Comparison of ENCODE assay signal across 1 cellular context in the genomic region with DNA sequence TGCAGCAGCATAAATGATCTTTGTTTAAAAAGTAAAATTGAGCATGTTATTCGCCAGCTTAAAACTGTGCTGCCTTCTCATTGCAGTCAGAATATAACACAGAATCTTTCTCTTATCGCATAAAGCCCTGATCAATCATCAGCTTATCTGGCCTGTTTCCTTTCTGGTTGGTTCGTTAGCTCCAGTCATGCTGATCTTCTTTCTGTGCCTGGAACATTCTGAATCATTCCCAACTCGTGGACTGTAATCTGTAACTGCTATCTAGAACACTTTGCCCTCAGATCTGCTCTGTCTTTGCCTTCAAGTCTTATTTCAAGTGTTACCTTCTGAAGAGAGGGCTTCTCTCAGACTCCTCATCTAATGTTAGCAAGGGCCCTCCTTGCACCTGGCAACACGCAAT.
TF ChIP-seq lines count a peak whose summit lies in the region.

No MANE protein-coding gene starts in this region.

TF ChIP-seq in K562, 482 proteins besides CTCF, POLR2A, EP300 and RAD21 (continued from another document and continues in another):
- TF ChIP-seq ZBTB40 (IDR thresholded peaks at IDR 0.05), result no peak
- TF ChIP-seq ZBTB40 (CRISPR knock-in tag; IDR thresholded peaks at IDR 0.05), result no peak
- no peak for TF ChIP-seq CBX3 (IDR thresholded peaks at IDR 0.05; ENCODE audit: borderline replicate concordance in 1 of 2, low read length in 2 of 2)
- TF ChIP-seq FOXJ3 (CRISPR knock-in tag; IDR thresholded peaks at IDR 0.05), result no peak
- no peak for TF ChIP-seq C11orf30 (IDR thresholded peaks at IDR 0.05; ENCODE audit: low read depth)
- TF ChIP-seq FOXA1 (IDR thresholded peaks at IDR 0.05; ENCODE audit: borderline replicate concordance), result no peak
- TF ChIP-seq, protein P1, sequence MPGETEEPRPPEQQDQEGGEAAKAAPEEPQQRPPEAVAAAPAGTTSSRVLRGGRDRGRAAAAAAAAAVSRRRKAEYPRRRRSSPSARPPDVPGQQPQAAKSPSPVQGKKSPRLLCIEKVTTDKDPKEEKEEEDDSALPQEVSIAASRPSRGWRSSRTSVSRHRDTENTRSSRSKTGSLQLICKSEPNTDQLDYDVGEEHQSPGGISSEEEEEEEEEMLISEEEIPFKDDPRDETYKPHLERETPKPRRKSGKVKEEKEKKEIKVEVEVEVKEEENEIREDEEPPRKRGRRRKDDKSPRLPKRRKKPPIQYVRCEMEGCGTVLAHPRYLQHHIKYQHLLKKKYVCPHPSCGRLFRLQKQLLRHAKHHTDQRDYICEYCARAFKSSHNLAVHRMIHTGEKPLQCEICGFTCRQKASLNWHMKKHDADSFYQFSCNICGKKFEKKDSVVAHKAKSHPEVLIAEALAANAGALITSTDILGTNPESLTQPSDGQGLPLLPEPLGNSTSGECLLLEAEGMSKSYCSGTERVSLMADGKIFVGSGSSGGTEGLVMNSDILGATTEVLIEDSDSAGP (CRISPR knock-in tag; IDR thresholded peaks at IDR 0.05), result no peak
- TF ChIP-seq PHF21A (IDR thresholded peaks at IDR 0.05; ENCODE audit: borderline replicate concordance, low read depth), result no peak
- no peak for TF ChIP-seq ZNF133 (CRISPR knock-in tag; IDR thresholded peaks at IDR 0.05)
- no peak for TF ChIP-seq SMARCA5 (IDR thresholded peaks at IDR 0.05)
- TF ChIP-seq PTBP1 (IDR thresholded peaks at IDR 0.05; ENCODE audit: low read depth, low read length), result no peak
- no peak for TF ChIP-seq EGR1 (conservative IDR thresholded peaks at IDR 0.05)
- no peak for TF ChIP-seq ELF1 (tag; IDR thresholded peaks at IDR 0.05)
- no peak for TF ChIP-seq ZHX1 (conservative IDR thresholded peaks at IDR 0.05; ENCODE audit: low read length)
- no peak for TF ChIP-seq MCM2 (IDR thresholded peaks at IDR 0.05; ENCODE audit: low read depth)
- no peak for TF ChIP-seq ZNF175 (CRISPR knock-in tag; IDR thresholded peaks at IDR 0.05; ENCODE audit: low read depth)
- TF ChIP-seq, protein P2, sequence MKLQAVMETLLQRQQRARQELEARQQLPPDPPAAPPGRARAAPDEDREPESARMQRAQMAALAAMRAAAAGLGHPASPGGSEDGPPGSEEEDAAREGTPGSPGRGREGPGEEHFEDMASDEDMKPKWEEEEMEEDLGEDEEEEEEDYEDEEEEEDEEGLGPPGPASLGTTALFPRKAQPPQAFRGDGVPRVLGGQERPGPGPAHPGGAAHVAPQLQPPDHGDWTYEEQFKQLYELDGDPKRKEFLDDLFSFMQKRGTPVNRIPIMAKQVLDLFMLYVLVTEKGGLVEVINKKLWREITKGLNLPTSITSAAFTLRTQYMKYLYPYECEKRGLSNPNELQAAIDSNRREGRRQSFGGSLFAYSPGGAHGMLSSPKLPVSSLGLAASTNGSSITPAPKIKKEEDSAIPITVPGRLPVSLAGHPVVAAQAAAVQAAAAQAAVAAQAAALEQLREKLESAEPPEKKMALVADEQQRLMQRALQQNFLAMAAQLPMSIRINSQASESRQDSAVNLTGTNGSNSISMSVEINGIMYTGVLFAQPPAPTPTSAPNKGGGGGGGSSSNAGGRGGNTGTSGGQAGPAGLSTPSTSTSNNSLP (IDR thresholded peaks at IDR 0.05; ENCODE audit: borderline replicate concordance, low read depth, low read length), result no peak
- TF ChIP-seq, protein P3, sequence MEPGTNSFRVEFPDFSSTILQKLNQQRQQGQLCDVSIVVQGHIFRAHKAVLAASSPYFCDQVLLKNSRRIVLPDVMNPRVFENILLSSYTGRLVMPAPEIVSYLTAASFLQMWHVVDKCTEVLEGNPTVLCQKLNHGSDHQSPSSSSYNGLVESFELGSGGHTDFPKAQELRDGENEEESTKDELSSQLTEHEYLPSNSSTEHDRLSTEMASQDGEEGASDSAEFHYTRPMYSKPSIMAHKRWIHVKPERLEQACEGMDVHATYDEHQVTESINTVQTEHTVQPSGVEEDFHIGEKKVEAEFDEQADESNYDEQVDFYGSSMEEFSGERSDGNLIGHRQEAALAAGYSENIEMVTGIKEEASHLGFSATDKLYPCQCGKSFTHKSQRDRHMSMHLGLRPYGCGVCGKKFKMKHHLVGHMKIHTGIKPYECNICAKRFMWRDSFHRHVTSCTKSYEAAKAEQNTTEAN (CRISPR knock-in tag; IDR thresholded peaks at IDR 0.05), result no peak
- TF ChIP-seq, protein P4, sequence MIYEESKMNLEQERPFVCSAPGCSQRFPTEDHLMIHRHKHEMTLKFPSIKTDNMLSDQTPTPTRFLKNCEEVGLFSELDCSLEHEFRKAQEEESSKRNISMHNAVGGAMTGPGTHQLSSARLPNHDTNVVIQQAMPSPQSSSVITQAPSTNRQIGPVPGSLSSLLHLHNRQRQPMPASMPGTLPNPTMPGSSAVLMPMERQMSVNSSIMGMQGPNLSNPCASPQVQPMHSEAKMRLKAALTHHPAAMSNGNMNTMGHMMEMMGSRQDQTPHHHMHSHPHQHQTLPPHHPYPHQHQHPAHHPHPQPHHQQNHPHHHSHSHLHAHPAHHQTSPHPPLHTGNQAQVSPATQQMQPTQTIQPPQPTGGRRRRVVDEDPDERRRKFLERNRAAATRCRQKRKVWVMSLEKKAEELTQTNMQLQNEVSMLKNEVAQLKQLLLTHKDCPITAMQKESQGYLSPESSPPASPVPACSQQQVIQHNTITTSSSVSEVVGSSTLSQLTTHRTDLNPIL (CRISPR knock-in tag; IDR thresholded peaks at IDR 0.05), result no peak
- no peak for TF ChIP-seq HLTF (IDR thresholded peaks at IDR 0.05)
- no peak for TF ChIP-seq ZNF146 (CRISPR knock-in tag; IDR thresholded peaks at IDR 0.05; ENCODE audit: unreplicated experiment)
- peak; percentile 38; the same call in 1 of the 2 replicates for TF ChIP-seq SOX6 (IDR thresholded peaks at IDR 0.05)
- TF ChIP-seq PHF20 (IDR thresholded peaks at IDR 0.05; ENCODE audit: partially characterized antibody), result no peak
- 0 out of 2 replicates have a peak, but pooled peaks have one; percentile 20 for TF ChIP-seq ZBTB9 (CRISPR knock-in tag; IDR thresholded peaks at IDR 0.05)
- no peak for TF ChIP-seq MCM7 (IDR thresholded peaks at IDR 0.05)
- TF ChIP-seq CBX2 (IDR thresholded peaks at IDR 0.05; ENCODE audit: insufficient read depth, low read length, poor library complexity, severe bottlenecking), result no peak
- no peak for TF ChIP-seq SP2 (IDR thresholded peaks at IDR 0.05; ENCODE audit: extremely low read depth, low read depth, low read length, poor library complexity, severe bottlenecking)
- no peak for TF ChIP-seq ZNF699 (CRISPR knock-in tag; IDR thresholded peaks at IDR 0.05; ENCODE audit: insufficient replicate concordance)
- TF ChIP-seq ZBTB17 (CRISPR knock-in tag; IDR thresholded peaks at IDR 0.05), result peak; percentile 98
- 0 out of 2 replicates have a peak, but pooled peaks have one; percentile 46 for TF ChIP-seq DDX20 (tag; IDR thresholded peaks at IDR 0.05; ENCODE audit: low read depth)
- TF ChIP-seq TEAD2 (tag; IDR thresholded peaks at IDR 0.05), result no peak
- peak; percentile 40; the same call in 1 of the 2 replicates for TF ChIP-seq RNF2 (IDR thresholded peaks at IDR 0.05)
- TF ChIP-seq PHF8 (IDR thresholded peaks at IDR 0.05; ENCODE audit: borderline replicate concordance, low read length), result no peak
